ENCODE assay signal across 9 cellular contexts in genomic region chr1:183180213-183180612, GRCh38. TPM values are rescaled to one million over a fixed set of nuclear protein-coding genes. Genes with fewer than 3 reads are reported as not detected.
DNase-seq lines count a peak whose midpoint lies in the region; ATAC-seq and TF ChIP-seq lines count a peak whose summit lies in the region.
"Had no signal": no experiment of that assay in that cellular context is flagged by ENCODE, and none has a peak within 500 bp of the region (broad histone marks: within the 10 kb centered on the region; RNA-seq: fewer than 3 reads in every experiment).

No MANE protein-coding gene starts in this region.

- H3K27me3 Mint-ChIP-seq in Caco-2 (ENCODE audit: insufficient read depth, unreplicated experiment) = no peaks in the 10 kb centered on the region
- peaks cover 0 to 5% (median 0%) of the 10 kb centered on the region in 3 donors for H3K27me3 Mint-ChIP-seq in immature natural killer cell (ENCODE audit: low read depth in 3 of 3)
- H3K27me3 Mint-ChIP-seq in T-helper 17 cell = peaks cover 5% of the 10 kb centered on the region
- H3K27me3 Mint-ChIP-seq: activated naive CD8-positive, alpha-beta T cell had no signal

- H3K4me3 ChIP-seq in Caco-2 (ENCODE audit: low read depth, low read length) = no peak overlapping the region
- H3K4me3 ChIP-seq in OCI-LY7 (ENCODE audit: low read depth, low read length, poor library complexity, severe bottlenecking) = no peak overlapping the region

- BruUV-seq in Caco-2 (replicated peaks; lab: Mats Ljungman, UMichigan) = no TSS peak
- no TSS peak for BruUV-seq in OCI-LY7 (replicated peaks; lab: Mats Ljungman, UMichigan)

- peaks cover 53% of the 10 kb centered on the region for H3K4me1 ChIP-seq in Caco-2
- H3K4me1 ChIP-seq in OCI-LY7 (ENCODE audit: insufficient read depth, low read length, poor library complexity, severe bottlenecking) = no peaks in the 10 kb centered on the region

- H3K9me2 ChIP-seq in OCI-LY7 (ENCODE audit: insufficient read depth, low read length) = no peaks in the 10 kb centered on the region

- peak overlapping the region; percentile 30 for H3K27ac Mint-ChIP-seq in Caco-2 (ENCODE audit: unreplicated experiment)
- no peak overlapping the region for H3K27ac Mint-ChIP-seq in immature natural killer cell
- H3K27ac Mint-ChIP-seq in T-helper 17 cell = no peak overlapping the region
- H3K27ac Mint-ChIP-seq: activated naive CD8-positive, alpha-beta T cell had no signal

- no peak overlapping the region for H3K4me2 ChIP-seq in OCI-LY7 (ENCODE audit: low read length)

- H3K27ac ChIP-seq in OCI-LY7 (ENCODE audit: low read depth, low read length, poor library complexity, severe bottlenecking) = no peak overlapping the region

- no peak for ATAC-seq in T-helper 17 cell

- CTCF ChIA-PET in Caco-2 (lab: Charles Lee) = no interaction called here
- CTCF ChIA-PET in OCI-LY7 (lab: Charles Lee; ENCODE audit: unreplicated experiment) = no interaction called here

- H3K4me1 Mint-ChIP-seq in Caco-2 (ENCODE audit: low read depth, unreplicated experiment) (peaks cover 39% of the 10 kb centered on the region), immature natural killer cell (no peaks in the 10 kb centered on the region), T-helper 17 cell (no peaks in the 10 kb centered on the region)

- DNase-seq in Caco-2 = no peak
- peak; percentile 93 for DNase-seq in M059J (ENCODE audit: low read depth)
- peak; percentile 96 for DNase-seq in cerebellar cortex (ENCODE audit: low spot score)
- peak; percentile 57 for DNase-seq in mucosa of gallbladder (ENCODE audit: low spot score)
- DNase-seq in OCI-LY7 (ENCODE audit: low spot score) = no peak
- no peak for DNase-seq in immature natural killer cell
- no peak for DNase-seq in T-helper 17 cell
- no peak for DNase-seq in HuH-7.5 (ENCODE audit: low spot score)

- H3K36me3 ChIP-seq in Caco-2 (ENCODE audit: control insufficient read depth, insufficient read depth, low read length) = no peaks in the 10 kb centered on the region
- H3K36me3 ChIP-seq in OCI-LY7 (ENCODE audit: insufficient read depth, low read length) = no peaks in the 10 kb centered on the region

- intact Hi-C loops in Caco-2 (cut with micrococcal nuclease; ENCODE audit: unreplicated experiment) = loop anchor here (1.0 kb wide), 1 partner anchor 20 kb away; no protein-coding TSS in a partner anchor
- intact Hi-C loops in OCI-LY7 (cut with micrococcal nuclease; ENCODE audit: unreplicated experiment) = no loop called here

- H2AFZ ChIP-seq in OCI-LY7 (ENCODE audit: low read length) = no peak overlapping the region

- H3K9me3 ChIP-seq in Caco-2 = no peaks in the 10 kb centered on the region
- no peaks in the 10 kb centered on the region for H3K9me3 ChIP-seq in OCI-LY7 (ENCODE audit: low read length)
- no peaks in the 10 kb centered on the region for H3K9me3 ChIP-seq in T-helper 17 cell (ENCODE audit: control insufficient read depth, low read length, poor library complexity, severe bottlenecking)

- H3K79me2 ChIP-seq in OCI-LY7 (ENCODE audit: insufficient read depth, low read depth, low read length) = no peaks in the 10 kb centered on the region

- no peak for TF ChIP-seq CTCF in Caco-2 (IDR thresholded peaks at IDR 0.05; ENCODE audit: insufficient read depth in 1 of 2, low read depth in 1 of 2, low read length in 1 of 2, severe bottlenecking in 1 of 2, unreplicated experiment in 1 of 2)
- no peak for TF ChIP-seq CTCF in OCI-LY7 (conservative IDR thresholded peaks at IDR 0.05; ENCODE audit: low read length)

- H3K4me3 Mint-ChIP-seq in Caco-2 (ENCODE audit: unreplicated experiment) = peak overlapping the region; percentile 14
- no peak overlapping the region for H3K4me3 Mint-ChIP-seq in immature natural killer cell
- no peak overlapping the region for H3K4me3 Mint-ChIP-seq in T-helper 17 cell
- H3K4me3 Mint-ChIP-seq: activated naive CD8-positive, alpha-beta T cell had no signal

- H3K27me3 ChIP-seq in Caco-2 (replicated peaks; ENCODE audit: control insufficient read depth, insufficient read depth, low read length) = no peaks in the 10 kb centered on the region

- H3K36me3 Mint-ChIP-seq in Caco-2 (ENCODE audit: insufficient read depth, unreplicated experiment) = no peaks in the 10 kb centered on the region
- no peaks in the 10 kb centered on the region for H3K36me3 Mint-ChIP-seq in immature natural killer cell
- H3K36me3 Mint-ChIP-seq in T-helper 17 cell (ENCODE audit: low read depth) = no peaks in the 10 kb centered on the region
- H3K36me3 Mint-ChIP-seq: activated naive CD8-positive, alpha-beta T cell had no signal

- H3K9me3 Mint-ChIP-seq in Caco-2 (ENCODE audit: unreplicated experiment) (no peaks in the 10 kb centered on the region), immature natural killer cell (peaks cover 0 to 3% (median 0%) of the 10 kb centered on the region in 6 donors)

- POLR2A ChIA-PET in Caco-2 (lab: Charles Lee) = no interaction called here
- POLR2A ChIA-PET in OCI-LY7 (lab: Charles Lee) = interaction anchor here (1.2 kb wide), 1 partner anchor 16 kb away, joined by 3 read pairs; no protein-coding TSS in a partner anchor

- H4K20me1 ChIP-seq in OCI-LY7 (ENCODE audit: insufficient read depth, low read length) = no peaks in the 10 kb centered on the region

RNA-seq across cellular contexts. Expression of gene LAMC2, which starts 5.9 kb away (rescaled TPM):
- total RNA-seq in Caco-2 (2022) (34.9 and 51.0 TPM in 2 replicates), mucosa of gallbladder (24.5 TPM), OCI-LY7 (2022) (0.38 and 0.63 TPM in 2 replicates), T-helper 17 cell (not detected)
- 3.3 and 3.4 TPM in 2 replicates for total RNA-seq in M059J (2014; rRNA removed; shearing (Covaris generic))
- total RNA-seq in OCI-LY7 (2014; rRNA removed; shearing (Covaris generic)) = not detected in 2 replicates
- polyA plus RNA-seq in immature natural killer cell = not detected

Comparison
In these comparisons a context has a peak if more than half of its experiments do, and no peak if none do; other contexts are left out.
1. DNase-seq: peak in M059J (single experiment), cerebellar cortex (single experiment) and mucosa of gallbladder (single experiment); none in Caco-2 (0 of 2), OCI-LY7 (single experiment), immature natural killer cell (0 of 3), T-helper 17 cell (0 of 3) and HuH-7.5 (single experiment).